In the genomic region with DNA sequence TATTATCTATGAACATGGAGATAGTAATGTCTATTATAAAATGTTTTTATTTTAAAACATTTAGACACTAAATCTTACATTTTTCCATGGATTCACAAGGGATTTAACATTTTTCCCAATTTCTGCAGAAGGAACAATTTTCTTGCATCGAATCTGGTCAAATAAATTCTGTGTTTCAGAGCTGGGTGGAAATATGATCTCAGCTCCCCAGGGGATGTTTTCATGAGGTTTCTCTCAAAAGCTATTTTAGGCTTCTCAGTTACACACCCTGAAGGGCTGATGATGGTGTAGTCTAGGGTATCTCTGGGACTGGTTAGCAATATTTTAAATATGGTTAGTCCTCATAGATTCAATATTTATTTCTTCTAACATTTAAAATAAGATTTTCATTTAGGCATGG, we compare ENCODE assay signal across 26 cellular contexts.
DNase-seq lines count a peak whose midpoint lies in the region; ATAC-seq and TF ChIP-seq lines count a peak whose summit lies in the region.
"Had no signal": no experiment of that assay in that cellular context is flagged by ENCODE, and none has a peak within 500 bp of the region (broad histone marks: within the 10 kb centered on the region; RNA-seq: fewer than 3 reads in every experiment).

No MANE protein-coding gene starts in this region.

- H3K27ac Mint-ChIP-seq in activated T-cell treated with anti-CD3 and anti-CD28 coated beads, Interleukin-2, amount 50 U/mL, for 24 hours, result no peak overlapping the region
- H3K27ac Mint-ChIP-seq: activated naive CD4-positive, alpha-beta T cell treated with anti-CD3 and anti-CD28 coated beads, Interleukin-2, amount 50 U/mL, for 24 hours; activated T-helper 17 cell treated with anti-CD3 and anti-CD28 coated beads, Interleukin-2, amount 50 U/mL, for 72 hours; dendritic cell treated with granulocyte-macrophage colony-stimulating factor and Interleukin-4, amounts not matched to agents 40 ng/mL and 50 ng/mL, for 4 days; T-helper 1 cell treated with Interleukin-12 subunit alpha and Interleukin-12 subunit beta and Interleukin-4 antibody, amounts not matched to agents 30 μg/mL and 1 μg/mL, for 36 hours had no signal

- no peaks in the 10 kb centered on the region for H4K20me1 ChIP-seq in BLaER1

- H3K36me3 ChIP-seq in BLaER1, result no peaks in the 10 kb centered on the region
- H3K36me3 ChIP-seq: MG63, upper lobe of left lung had no signal

- H3K9ac ChIP-seq in BLaER1, result no peak overlapping the region
- H3K9ac ChIP-seq: SK-N-SH had no signal

- H3K9me3 ChIP-seq in BLaER1, result no peaks in the 10 kb centered on the region
- H3K9me3 ChIP-seq: MG63, SK-N-SH, upper lobe of left lung had no signal

- no peak overlapping the region for H3K4me3 Mint-ChIP-seq in activated T-cell treated with anti-CD3 and anti-CD28 coated beads, Interleukin-2, amount 50 U/mL, for 24 hours
- H3K4me3 Mint-ChIP-seq: activated naive CD4-positive, alpha-beta T cell treated with anti-CD3 and anti-CD28 coated beads, Interleukin-2, amount 50 U/mL, for 24 hours; activated T-helper 17 cell treated with anti-CD3 and anti-CD28 coated beads, Interleukin-2, amount 50 U/mL, for 72 hours; dendritic cell treated with granulocyte-macrophage colony-stimulating factor and Interleukin-4, amounts not matched to agents 40 ng/mL and 50 ng/mL, for 4 days; nephron progenitor cell; T-helper 1 cell treated with Interleukin-12 subunit alpha and Interleukin-12 subunit beta and Interleukin-4 antibody, amounts not matched to agents 30 μg/mL and 1 μg/mL, for 36 hours had no signal

- H3K27me3 ChIP-seq in BLaER1, result no peaks in the 10 kb centered on the region
- H3K27me3 ChIP-seq: MG63, upper lobe of left lung had no signal

- in situ Hi-C loops in astrocyte of the spinal cord (cut with HindIII; ENCODE audit: low sequenced_read_pairs), result no loop called here

- H3K9me3 Mint-ChIP-seq in activated T-cell treated with anti-CD3 and anti-CD28 coated beads, Interleukin-2, amount 50 U/mL, for 24 hours, result no peaks in the 10 kb centered on the region
- H3K9me3 Mint-ChIP-seq: activated T-helper 17 cell treated with anti-CD3 and anti-CD28 coated beads, Interleukin-2, amount 50 U/mL, for 72 hours; dendritic cell treated with granulocyte-macrophage colony-stimulating factor and Interleukin-4, amounts not matched to agents 40 ng/mL and 50 ng/mL, for 4 days; T-helper 1 cell treated with Interleukin-12 subunit alpha and Interleukin-12 subunit beta and Interleukin-4 antibody, amounts not matched to agents 30 μg/mL and 1 μg/mL, for 36 hours had no signal

- TF ChIP-seq CTCF in astrocyte of the spinal cord (IDR thresholded peaks at IDR 0.05; ENCODE audit: low read depth, low read length) (no peak), fibroblast of villous mesenchyme (IDR thresholded peaks at IDR 0.05; ENCODE audit: insufficient read depth, low read depth, low read length) (no peak)

- ATAC-seq in HG02870 (IDR thresholded peaks at IDR 0.05; ENCODE audit: unreplicated experiment), result no peak
- ATAC-seq: activated CD4-positive, CD25-positive, alpha-beta regulatory T cell treated with anti-CD3 and anti-CD28 coated beads, Interleukin-2, amount 50 U/mL, for 24 hours; activated T-helper 17 cell treated with anti-CD3 and anti-CD28 coated beads, Interleukin-2, amount 50 U/mL, for 72 hours; HCT116; K562; mucosa of descending colon had no signal

- peaks cover 17% of the 10 kb centered on the region for H3K4me1 ChIP-seq in BLaER1
- H3K4me1 ChIP-seq: upper lobe of left lung had no signal

- H3K4me3 ChIP-seq in BLaER1 (no peak overlapping the region), astrocyte of the spinal cord (ENCODE audit: low read depth, low read length) (no peak overlapping the region), fibroblast of villous mesenchyme (ENCODE audit: low read depth, low read length) (no peak overlapping the region)
- H3K4me3 ChIP-seq: K562, MG63, mucosa of descending colon, upper lobe of left lung had no signal

- H3K36me3 Mint-ChIP-seq in activated T-cell treated with anti-CD3 and anti-CD28 coated beads, Interleukin-2, amount 50 U/mL, for 24 hours (ENCODE audit: low read depth), result peaks cover 41% of the 10 kb centered on the region

- no peaks in the 10 kb centered on the region for H3K4me1 Mint-ChIP-seq in activated T-cell treated with anti-CD3 and anti-CD28 coated beads, Interleukin-2, amount 50 U/mL, for 24 hours (ENCODE audit: low read depth)
- H3K4me1 Mint-ChIP-seq: activated naive CD4-positive, alpha-beta T cell treated with anti-CD3 and anti-CD28 coated beads, Interleukin-2, amount 50 U/mL, for 24 hours; activated T-helper 17 cell treated with anti-CD3 and anti-CD28 coated beads, Interleukin-2, amount 50 U/mL, for 72 hours had no signal

- H3K27ac ChIP-seq in BLaER1 (no peak overlapping the region), substantia nigra (ENCODE audit: low read depth, low read length, poor library complexity, severe bottlenecking) (no peak overlapping the region)
- H3K27ac ChIP-seq: C4-2B, RWPE1, upper lobe of left lung had no signal

- peak overlapping the region; percentile 49 for H3K4me2 ChIP-seq in BLaER1
- H3K4me2 ChIP-seq: SK-N-SH had no signal

- H3K27me3 Mint-ChIP-seq in activated T-cell treated with anti-CD3 and anti-CD28 coated beads, Interleukin-2, amount 50 U/mL, for 24 hours, result no peaks in the 10 kb centered on the region
- H3K27me3 Mint-ChIP-seq: activated naive CD4-positive, alpha-beta T cell treated with anti-CD3 and anti-CD28 coated beads, Interleukin-2, amount 50 U/mL, for 24 hours; activated T-helper 17 cell treated with anti-CD3 and anti-CD28 coated beads, Interleukin-2, amount 50 U/mL, for 72 hours; dendritic cell treated with granulocyte-macrophage colony-stimulating factor and Interleukin-4, amounts not matched to agents 40 ng/mL and 50 ng/mL, for 4 days had no signal

- DNase-seq in LHCN-M2 (ENCODE audit: low read depth) (peak; percentile 54), astrocyte of the spinal cord (ENCODE audit: low read depth, low spot score) (peak; percentile 40), fibroblast of villous mesenchyme (ENCODE audit: low read depth) (peak; percentile 10), cerebellar cortex (ENCODE audit: low spot score) (no peak), substantia nigra (lab: John Stamatoyannopoulos, UW) (no peak)
- no peak for DNase-seq in activated T-cell treated with anti-CD3 and anti-CD28 coated beads, Interleukin-2, amount 50 U/mL, for 24 hours
- DNase-seq: activated CD4-positive, alpha-beta T cell treated with anti-CD3 and anti-CD28 coated beads, Interleukin-2, amount 50 U/mL, for 48 hours; activated CD8-positive, alpha-beta memory T cell treated with anti-CD3 and anti-CD28 coated beads, Interleukin-2, amount 50 U/mL, for 4 hours; MG63; mucosa of descending colon; NCI-H526; nephron progenitor cell; SK-N-SH; small intestine; upper lobe of left lung had no signal

Comparison
In these comparisons a context has a peak if more than half of its experiments do, and no peak if none do; other contexts are left out.
1. DNase-seq: peak in LHCN-M2 (single experiment), astrocyte of the spinal cord (single experiment) and fibroblast of villous mesenchyme (single experiment); none in cerebellar cortex (single experiment), activated T-cell treated with anti-CD3 and anti-CD28 coated beads, Interleukin-2, amount 50 U/mL, for 24 hours (single experiment) and substantia nigra (0 of 49).